ENCODE assay signal across 12 cellular contexts in the genomic region with DNA sequence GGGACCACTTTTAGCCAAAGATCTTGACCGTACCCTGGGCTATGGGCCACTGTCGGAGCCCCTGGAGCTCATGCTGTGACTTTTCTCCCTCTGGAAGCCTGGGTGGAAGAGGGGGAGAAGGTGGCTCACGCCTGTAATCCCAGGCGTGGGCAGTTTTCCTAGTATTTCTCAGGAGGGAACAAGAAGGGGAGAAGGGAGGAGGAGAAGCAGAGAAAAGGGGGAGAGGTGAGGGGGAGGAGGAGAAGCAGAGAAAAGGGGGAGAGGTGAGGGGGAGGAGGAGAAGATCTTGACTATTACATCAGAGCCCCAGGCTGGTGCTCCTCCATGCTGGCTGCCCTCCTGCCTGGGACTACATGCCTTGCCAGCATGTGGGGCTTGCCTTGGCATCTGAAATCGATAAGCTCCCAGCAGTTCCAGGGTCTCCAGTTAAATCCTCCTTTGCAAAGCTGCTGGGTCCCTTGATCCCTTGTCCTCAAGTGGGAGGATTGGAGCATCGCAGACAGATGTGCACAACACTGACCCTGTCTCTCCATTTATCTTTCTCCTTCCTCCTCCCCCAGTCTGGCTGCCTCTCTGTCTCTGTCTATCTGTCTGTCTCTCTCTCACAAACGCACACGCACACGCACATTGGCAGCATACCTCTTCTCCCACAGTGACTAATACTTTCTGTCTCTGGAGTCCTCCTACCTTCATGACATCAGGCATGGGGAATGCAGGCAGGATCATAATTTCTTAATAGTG. TPM values are rescaled to one million over a fixed set of nuclear protein-coding genes. Genes with fewer than 3 reads are reported as not detected.
DNase-seq lines count a peak whose midpoint lies in the region; ATAC-seq and TF ChIP-seq lines count a peak whose summit lies in the region.
"Had no signal": no experiment of that assay in that cellular context is flagged by ENCODE, and none has a peak within 500 bp of the region (broad histone marks: within the 10 kb centered on the region; RNA-seq: fewer than 3 reads in every experiment).

No MANE protein-coding gene starts in this region.

- dilution Hi-C loops in IMR-90 (cut with HindIII; ENCODE audit: low sequenced_read_pairs, unreplicated experiment), result no loop called here

- peaks cover under 1% of the 10 kb centered on the region for H3K9me3 Mint-ChIP-seq in MCF 10A (ENCODE audit: unreplicated experiment)
- H3K9me3 Mint-ChIP-seq: natural killer cell had no signal

- no peak overlapping the region for H3K9ac ChIP-seq in IMR-90 (ENCODE audit: low read depth, low read length)

- H3K27me3 Mint-ChIP-seq in MCF 10A (ENCODE audit: insufficient read depth, unreplicated experiment), result no peaks in the 10 kb centered on the region

- DNase-seq in IMR-90, result peak; percentile 94
- peak; percentile 92 for DNase-seq in MCF 10A (ENCODE audit: unreplicated experiment)
- DNase-seq in kidney epithelial cell (ENCODE audit: low read depth), result peak; percentile 96
- peak in 1 of 2 donors; percentile 47 for DNase-seq in tibial artery
- no peak for DNase-seq in NOMO-1 treated with dmso at 0.1 percent for 144 hours (lab: John Stamatoyannopoulos, UW; ENCODE audit: unreplicated experiment)
- no peak for DNase-seq in SHP77 treated with DMSO at 0.1 percent for 48 hours (lab: John Stamatoyannopoulos, UW)
- DNase-seq in GDM1 (lab: John Stamatoyannopoulos, UW), result no peak
- DNase-seq: cortex of kidney; natural killer cell; stimulated activated naive CD4-positive, alpha-beta T cell treated with Interleukin-2 at 50 U/mL for 16 hours had no signal

- H3K4me3 ChIP-seq in IMR-90 (ENCODE audit: insufficient read depth, low read depth, low read length), result no peak overlapping the region
- H3K4me3 ChIP-seq in kidney epithelial cell (ENCODE audit: low read depth, low read length), result no peak overlapping the region
- H3K4me3 ChIP-seq in tibial artery, result no peak overlapping the region

- peak overlapping the region; percentile 28 for H2AFZ ChIP-seq in IMR-90 (replicated peaks; ENCODE audit: low read length, poor library complexity)

- H3K4me3 Mint-ChIP-seq in MCF 10A (ENCODE audit: unreplicated experiment), result peak overlapping the region; percentile 26
- H3K4me3 Mint-ChIP-seq: natural killer cell had no signal

- H2AK5ac ChIP-seq in IMR-90 (ENCODE audit: low read depth, low read length), result peak overlapping the region; percentile 31; the same call in 1 of the 2 replicates

- peaks cover 14% of the 10 kb centered on the region for H3K4me1 Mint-ChIP-seq in MCF 10A (ENCODE audit: insufficient read depth, unreplicated experiment)
- H3K4me1 Mint-ChIP-seq: natural killer cell had no signal

- intact Hi-C loops in IMR-90 (cut with micrococcal nuclease) (loop anchor here (5.0 kb wide), 1 partner anchor 43 kb away; the partner anchor contains the start of gene MRAS), MCF 10A (cut with micrococcal nuclease) (no loop called here), tibial artery (cut with DNase I; ENCODE audit: low total_unique reads) (no loop called here)

- WGBS in IMR-90 (ENCODE audit: extremely low coverage in 2 of 2, insufficient read length in 1 of 2), 2 experiments, result 0% methylated on average over 1 of the region's 9 CpGs; no CpG with 5 or more reads in 1 of the 2 experiments

- H3K27ac ChIP-seq in IMR-90 (ENCODE audit: insufficient read depth, low read length) (peak overlapping the region; percentile 18), tibial artery (peak overlapping the region; percentile 52 to 53)

- peak overlapping the region; percentile 44; the same call in 1 of the 2 replicates for H3K4me2 ChIP-seq in IMR-90 (ENCODE audit: low read depth, low read length)

- no peak overlapping the region for H3K56ac ChIP-seq in IMR-90 (ENCODE audit: extremely low read depth, insufficient read depth, low read length)

- peak overlapping the region; percentile 43 for H3K4ac ChIP-seq in IMR-90 (ENCODE audit: low read depth, low read length)

- BruUV-seq in IMR-90 (replicated peaks; lab: Mats Ljungman, UMichigan), result no TSS peak
- BruUV-seq in MCF 10A (replicated peaks; lab: Mats Ljungman, UMichigan), result no TSS peak

- no peak overlapping the region for H3K14ac ChIP-seq in IMR-90 (replicated peaks; ENCODE audit: low read depth, low read length)

- no peaks in the 10 kb centered on the region for H4K20me1 ChIP-seq in IMR-90 (ENCODE audit: insufficient read depth, low read length)

- peaks cover 12% of the 10 kb centered on the region for H3K4me1 ChIP-seq in IMR-90 (ENCODE audit: control insufficient read depth, insufficient read depth, low read length)
- peaks cover 0 to 17% (median 14%) of the 10 kb centered on the region in 4 donors for H3K4me1 ChIP-seq in tibial artery

- H3K27me3 ChIP-seq in IMR-90 (ENCODE audit: control insufficient read depth, insufficient read depth, low read length), result no peaks in the 10 kb centered on the region
- no peaks in the 10 kb centered on the region for H3K27me3 ChIP-seq in kidney epithelial cell (ENCODE audit: control insufficient read depth, insufficient read depth, low read length)
- no peaks in the 10 kb centered on the region for H3K27me3 ChIP-seq in tibial artery

- H3K36me3 ChIP-seq in IMR-90 (ENCODE audit: control insufficient read depth, insufficient read depth, low read length) (no peaks in the 10 kb centered on the region), kidney epithelial cell (ENCODE audit: control insufficient read depth, insufficient read depth, low read length) (no peaks in the 10 kb centered on the region), tibial artery (no peaks in the 10 kb centered on the region)

- peaks cover 7 to 38% of the 10 kb centered on the region in 2 experiments; a peak in 3 of 4 replicates for H3K79me1 ChIP-seq in IMR-90 (ENCODE audit: low read depth in 1 of 2, low read length in 2 of 2)

- peak overlapping the region; percentile 56 for H3K23ac ChIP-seq in IMR-90 (ENCODE audit: low read depth, low read length)

- in situ Hi-C loops in IMR-90 (cut with MboI; ENCODE audit: low sequenced_read_pairs), result no loop called here

- peak overlapping the region; percentile 61 for H4K91ac ChIP-seq in IMR-90 (ENCODE audit: insufficient read depth, low read depth, low read length)

- peaks cover 8% of the 10 kb centered on the region for H3K9me1 ChIP-seq in IMR-90 (ENCODE audit: insufficient read depth, low read length)

- ATAC-seq in IMR-90 (ENCODE audit: low read depth), result peak; percentile 86
- ATAC-seq in GM18909 (IDR thresholded peaks at IDR 0.05; ENCODE audit: poor library complexity, unreplicated experiment), result no peak
- ATAC-seq: natural killer cell had no signal

- H2BK15ac ChIP-seq in IMR-90 (ENCODE audit: low read depth, low read length), result peak overlapping the region; percentile 0; the same call in 2 of the 3 replicates

- no peaks in the 10 kb centered on the region for H3K36me3 Mint-ChIP-seq in MCF 10A (ENCODE audit: insufficient read depth, unreplicated experiment)
- H3K36me3 Mint-ChIP-seq: natural killer cell had no signal

- CTCF ChIA-PET in IMR-90 (lab: Yijun Ruan, JAX), result interaction anchor here (1.1 kb wide), 1 partner anchor 23 kb away, joined by 3 read pairs; no protein-coding TSS in a partner anchor
- CTCF ChIA-PET in MCF 10A (lab: Yijun Ruan, JAX), result interaction anchor here (0.5 to 3.6 kb wide), 9 partner anchors 9 to 533 kb away, joined by 3 to 21 read pairs (median 4); no protein-coding TSS in a partner anchor

- peak overlapping the region; percentile 49 for H2BK5ac ChIP-seq in IMR-90 (ENCODE audit: low read depth, low read length, poor library complexity, severe bottlenecking)

- H2AK9ac ChIP-seq in IMR-90 (replicated peaks; ENCODE audit: low read depth, low read length, poor library complexity), result peak overlapping the region; percentile 53

- H3K27ac Mint-ChIP-seq in MCF 10A (ENCODE audit: low read depth, unreplicated experiment), result peak overlapping the region; percentile 7
- H3K27ac Mint-ChIP-seq: natural killer cell had no signal

- peak overlapping the region; percentile 86 for H2BK20ac ChIP-seq in IMR-90 (ENCODE audit: low read depth, low read length)

- POLR2A ChIA-PET in IMR-90 (lab: Charles Lee; ENCODE audit: unreplicated experiment) (no interaction called here), MCF 10A (lab: Yijun Ruan, JAX) (interaction anchor here (0.9 to 1.7 kb wide), 2 partner anchors 10 to 59 kb away, joined by 3 to 6 read pairs; no protein-coding TSS in a partner anchor)

- peak overlapping the region; percentile 44 for H2BK120ac ChIP-seq in IMR-90 (ENCODE audit: low read depth, low read length)

- H3K18ac ChIP-seq in IMR-90 (ENCODE audit: low read depth, low read length), result peak overlapping the region; percentile 0; the same call in 1 of the 2 replicates

- H4K8ac ChIP-seq in IMR-90 (ENCODE audit: low read depth in 2 of 2, low read length in 2 of 2), result peak overlapping the region; percentile 2 to 88

- no peak overlapping the region for H4K5ac ChIP-seq in IMR-90 (ENCODE audit: low read depth, low read length)

- no peak for TF ChIP-seq POLR2A in IMR-90 (IDR thresholded peaks at IDR 0.05; ENCODE audit: low read depth, low read length)

- no peak for TF ChIP-seq CTCF in IMR-90 (conservative IDR thresholded peaks at IDR 0.05; ENCODE audit: low read depth, low read length)
- no peak for TF ChIP-seq CTCF in MCF 10A (IDR thresholded peaks at IDR 0.05; ENCODE audit: unreplicated experiment)
- TF ChIP-seq CTCF in kidney epithelial cell (IDR thresholded peaks at IDR 0.05; ENCODE audit: insufficient read depth, low read length, poor library complexity, severe bottlenecking), result no peak
- no peak for TF ChIP-seq CTCF in tibial artery (IDR thresholded peaks at IDR 0.05)

- TF ChIP-seq RAD21 in IMR-90 (IDR thresholded peaks at IDR 0.05; ENCODE audit: low read length), result no peak

- H3K9me3 ChIP-seq in IMR-90 (ENCODE audit: control insufficient read depth, insufficient read depth, low read length) (no peaks in the 10 kb centered on the region), tibial artery (no peaks in the 10 kb centered on the region)

TF ChIP-seq in IMR-90, 13 proteins besides CTCF, POLR2A, EP300 and RAD21 (continues in another document):
- TF ChIP-seq BHLHE40 (IDR thresholded peaks at IDR 0.05; ENCODE audit: low read depth, low read length), result peak; percentile 59; the same call in 1 of the 2 replicates

RNA-seq across cellular contexts. Expression of gene MRAS, which starts 41.6 kb away (rescaled TPM):
- total RNA-seq in IMR-90 (2012; rRNA removed), result 56.1 and 59.3 TPM in 2 replicates
- 48.1 and 60.6 TPM in 2 replicates for polyA plus RNA-seq in IMR-90 (2012; rRNA removed)
- polyA plus RNA-seq in IMR-90 (2012; cell fraction: cytosol; rRNA removed), result 24.1 and 33.7 TPM in 2 replicates
- polyA plus RNA-seq in IMR-90 (2012; cell fraction: nucleus; rRNA removed; ENCODE audit: low replicate concordance), result 22.7 and 38.2 TPM in 2 replicates
- total RNA-seq in MCF 10A (2022), result 5.2 and 7.0 TPM in 2 replicates
- total RNA-seq in kidney epithelial cell, result 32.6 and 35.0 TPM in 2 replicates
- total RNA-seq: T-helper 1 cell treated with Interleukin-12 subunit alpha and Interleukin-12 subunit beta and Interleukin-4 antibody, amounts not matched to agents 30 ng/mL and 1 ng/mL, for 36 hours had no signal

RNA-seq across cellular contexts. Expression of gene ESYT3, which starts 44.4 kb away (rescaled TPM):
- total RNA-seq in IMR-90 (2012; rRNA removed) (under 0.01 TPM in 2 replicates), MCF 10A (2022) (0.44 and 1.0 TPM in 2 replicates), kidney epithelial cell (1.9 and 3.5 TPM in 2 replicates)
- polyA plus RNA-seq in IMR-90 (2012; rRNA removed), result 0.02 and 0.03 TPM in 2 replicates
- 0.04 and 0.05 TPM in 2 replicates for polyA plus RNA-seq in IMR-90 (2012; cell fraction: cytosol; rRNA removed)
- polyA plus RNA-seq in IMR-90 (2012; cell fraction: nucleus; rRNA removed; ENCODE audit: low replicate concordance), result 0.25 and 0.32 TPM in 2 replicates
- total RNA-seq: natural killer cell had no signal

Comparison
In these comparisons a context has a peak if more than half of its experiments do, and no peak if none do; other contexts are left out.
1. DNase-seq: peak in IMR-90 (single experiment), MCF 10A (single experiment) and kidney epithelial cell (single experiment); none in NOMO-1 treated with dmso at 0.1 percent for 144 hours (single experiment), SHP77 treated with DMSO at 0.1 percent for 48 hours (single experiment) and GDM1 (single experiment).